ENCODE assay signal across 9 cellular contexts in the genomic region with DNA sequence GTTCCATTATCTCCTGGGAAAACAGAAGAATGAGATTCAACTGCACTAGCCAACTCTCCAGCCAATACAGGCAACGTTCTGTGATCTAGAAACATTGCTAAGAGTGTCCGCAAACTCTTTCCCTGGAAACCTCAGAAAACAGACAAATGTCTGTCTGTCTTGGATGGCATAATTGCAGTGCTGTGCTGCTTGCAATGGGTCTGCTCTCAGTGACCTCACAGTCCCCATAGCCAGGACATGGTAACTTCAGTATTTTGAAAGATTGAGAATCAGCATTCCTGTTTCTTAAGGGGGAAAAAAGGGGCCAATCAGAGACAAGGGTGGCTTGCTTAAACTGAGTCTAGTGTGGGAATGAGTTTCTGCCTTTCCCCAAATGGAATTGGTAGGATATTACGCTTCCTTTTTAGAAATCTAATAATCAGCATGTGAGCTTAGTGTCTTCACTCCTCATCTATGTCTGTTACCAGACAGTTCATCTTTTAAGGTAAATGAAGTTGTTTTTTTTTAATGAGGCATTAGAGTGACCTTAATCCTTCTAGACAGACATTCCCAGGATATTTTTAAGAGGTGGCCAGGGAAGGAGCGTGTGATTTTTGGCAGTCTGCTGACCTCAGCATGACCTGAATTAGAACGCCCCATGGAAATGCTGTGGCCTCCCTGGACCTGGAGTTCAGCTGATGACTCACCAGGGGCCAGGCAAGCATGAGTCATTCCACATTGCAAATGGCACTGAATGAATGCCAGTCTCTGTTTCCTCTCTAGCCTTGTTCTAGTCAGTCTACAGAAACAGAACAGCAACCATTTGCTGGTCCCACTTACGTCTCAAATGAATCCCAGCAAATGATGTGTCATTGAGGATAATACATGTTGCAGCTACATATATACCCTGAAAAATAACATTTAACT.
DNase-seq lines count a peak whose midpoint lies in the region; ATAC-seq lines count a peak whose summit lies in the region.
"Had no signal": no experiment of that assay in that cellular context is flagged by ENCODE, and none has a peak within 500 bp of the region (broad histone marks: within the 10 kb centered on the region; RNA-seq: fewer than 3 reads in every experiment).

No MANE protein-coding gene starts in this region.

- no peaks in the 10 kb centered on the region for H3K27me3 ChIP-seq in effector memory CD4-positive, alpha-beta T cell (replicated peaks; ENCODE audit: control insufficient read depth, insufficient read depth, low read length, poor library complexity, severe bottlenecking)

- no peak overlapping the region for H3K27ac ChIP-seq in effector memory CD4-positive, alpha-beta T cell (ENCODE audit: insufficient read depth, low read length, poor library complexity, severe bottlenecking)
- H3K27ac ChIP-seq: SK-N-MC had no signal

- no peaks in the 10 kb centered on the region for H3K9me3 ChIP-seq in effector memory CD4-positive, alpha-beta T cell (ENCODE audit: control insufficient read depth, low read length)

- DNase-seq in HS-5 (ENCODE audit: low read depth) (peak; percentile 90), amniotic epithelial cell (ENCODE audit: low read depth) (peak; percentile 90), left cardiac atrium (peak; percentile 83), renal cortical epithelial cell (ENCODE audit: low read depth) (peak; percentile 98), HuH-7.5 (ENCODE audit: low spot score) (no peak)
- DNase-seq in effector memory CD4-positive, alpha-beta T cell, result no peak

- peak; percentile 78 for ATAC-seq in GM18511 (IDR thresholded peaks at IDR 0.05; ENCODE audit: unreplicated experiment)
- ATAC-seq in left cardiac atrium, result peak; percentile 84 to 93
- ATAC-seq in HG02678 (IDR thresholded peaks at IDR 0.05; ENCODE audit: unreplicated experiment), result no peak

- H3K4me3 ChIP-seq in effector memory CD4-positive, alpha-beta T cell (ENCODE audit: insufficient read depth, low read depth, low read length, poor library complexity, severe bottlenecking), result no peak overlapping the region
- H3K4me3 ChIP-seq: SK-N-MC had no signal

- H3K4me1 ChIP-seq in effector memory CD4-positive, alpha-beta T cell (ENCODE audit: control insufficient read depth, insufficient read depth, low read length, poor library complexity, severe bottlenecking), result no peaks in the 10 kb centered on the region

- no peaks in the 10 kb centered on the region for H3K36me3 ChIP-seq in effector memory CD4-positive, alpha-beta T cell (ENCODE audit: control insufficient read depth, insufficient read depth, low read length)

- intact Hi-C loops in left cardiac atrium (cut with DNase I), result no loop called here

Comparison
In these comparisons a context has a peak if more than half of its experiments do, and no peak if none do; other contexts are left out.
1. DNase-seq: peak in HS-5 (single experiment), amniotic epithelial cell (single experiment), left cardiac atrium (single experiment) and renal cortical epithelial cell (single experiment); none in HuH-7.5 (single experiment) and effector memory CD4-positive, alpha-beta T cell (0 of 3).